2 cellular contexts compared by ENCODE assay signal in the genomic region with DNA sequence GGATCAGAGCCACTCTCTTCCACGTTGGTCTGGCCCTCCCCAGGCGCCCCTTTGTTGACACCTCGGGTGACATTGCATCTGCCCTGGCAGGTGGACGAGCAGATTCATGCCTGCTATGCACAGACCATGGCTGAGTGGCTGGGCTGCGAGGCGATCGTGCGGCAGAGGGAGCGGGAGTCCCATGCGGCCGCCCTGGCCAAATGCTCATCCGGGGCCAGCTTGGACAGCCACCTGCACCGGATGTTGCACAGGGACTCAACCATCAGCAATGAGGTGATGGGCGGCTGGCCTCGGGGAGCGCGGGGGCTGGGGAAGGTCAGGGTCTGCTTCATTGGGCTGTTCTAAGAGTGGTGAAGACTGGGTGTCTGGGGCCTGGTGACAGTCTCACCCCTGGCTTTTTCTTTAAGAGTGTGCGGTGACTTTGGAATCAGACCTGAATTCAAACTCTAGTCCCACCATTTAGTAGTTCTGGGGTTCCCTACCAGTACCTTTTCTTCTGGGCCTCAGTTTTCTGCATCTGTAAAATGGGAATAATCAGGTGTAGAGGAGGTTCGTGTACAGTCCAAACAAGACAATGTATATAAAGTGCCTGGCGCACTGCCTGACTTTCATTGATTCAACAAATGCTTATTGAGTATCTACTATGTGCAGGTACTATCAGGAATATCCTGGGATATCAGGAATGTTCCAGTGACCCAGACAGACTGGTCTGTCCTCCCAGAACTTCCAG.
A peak's percentile ranks its signal among the peaks of the same experiment; 100 is the strongest.
TF ChIP-seq lines count a peak whose summit lies in the region.

No MANE protein-coding gene starts in this region.

TF ChIP-seq in H1, 55 proteins besides CTCF, POLR2A, EP300 and RAD21:
- TF ChIP-seq, protein P1, sequence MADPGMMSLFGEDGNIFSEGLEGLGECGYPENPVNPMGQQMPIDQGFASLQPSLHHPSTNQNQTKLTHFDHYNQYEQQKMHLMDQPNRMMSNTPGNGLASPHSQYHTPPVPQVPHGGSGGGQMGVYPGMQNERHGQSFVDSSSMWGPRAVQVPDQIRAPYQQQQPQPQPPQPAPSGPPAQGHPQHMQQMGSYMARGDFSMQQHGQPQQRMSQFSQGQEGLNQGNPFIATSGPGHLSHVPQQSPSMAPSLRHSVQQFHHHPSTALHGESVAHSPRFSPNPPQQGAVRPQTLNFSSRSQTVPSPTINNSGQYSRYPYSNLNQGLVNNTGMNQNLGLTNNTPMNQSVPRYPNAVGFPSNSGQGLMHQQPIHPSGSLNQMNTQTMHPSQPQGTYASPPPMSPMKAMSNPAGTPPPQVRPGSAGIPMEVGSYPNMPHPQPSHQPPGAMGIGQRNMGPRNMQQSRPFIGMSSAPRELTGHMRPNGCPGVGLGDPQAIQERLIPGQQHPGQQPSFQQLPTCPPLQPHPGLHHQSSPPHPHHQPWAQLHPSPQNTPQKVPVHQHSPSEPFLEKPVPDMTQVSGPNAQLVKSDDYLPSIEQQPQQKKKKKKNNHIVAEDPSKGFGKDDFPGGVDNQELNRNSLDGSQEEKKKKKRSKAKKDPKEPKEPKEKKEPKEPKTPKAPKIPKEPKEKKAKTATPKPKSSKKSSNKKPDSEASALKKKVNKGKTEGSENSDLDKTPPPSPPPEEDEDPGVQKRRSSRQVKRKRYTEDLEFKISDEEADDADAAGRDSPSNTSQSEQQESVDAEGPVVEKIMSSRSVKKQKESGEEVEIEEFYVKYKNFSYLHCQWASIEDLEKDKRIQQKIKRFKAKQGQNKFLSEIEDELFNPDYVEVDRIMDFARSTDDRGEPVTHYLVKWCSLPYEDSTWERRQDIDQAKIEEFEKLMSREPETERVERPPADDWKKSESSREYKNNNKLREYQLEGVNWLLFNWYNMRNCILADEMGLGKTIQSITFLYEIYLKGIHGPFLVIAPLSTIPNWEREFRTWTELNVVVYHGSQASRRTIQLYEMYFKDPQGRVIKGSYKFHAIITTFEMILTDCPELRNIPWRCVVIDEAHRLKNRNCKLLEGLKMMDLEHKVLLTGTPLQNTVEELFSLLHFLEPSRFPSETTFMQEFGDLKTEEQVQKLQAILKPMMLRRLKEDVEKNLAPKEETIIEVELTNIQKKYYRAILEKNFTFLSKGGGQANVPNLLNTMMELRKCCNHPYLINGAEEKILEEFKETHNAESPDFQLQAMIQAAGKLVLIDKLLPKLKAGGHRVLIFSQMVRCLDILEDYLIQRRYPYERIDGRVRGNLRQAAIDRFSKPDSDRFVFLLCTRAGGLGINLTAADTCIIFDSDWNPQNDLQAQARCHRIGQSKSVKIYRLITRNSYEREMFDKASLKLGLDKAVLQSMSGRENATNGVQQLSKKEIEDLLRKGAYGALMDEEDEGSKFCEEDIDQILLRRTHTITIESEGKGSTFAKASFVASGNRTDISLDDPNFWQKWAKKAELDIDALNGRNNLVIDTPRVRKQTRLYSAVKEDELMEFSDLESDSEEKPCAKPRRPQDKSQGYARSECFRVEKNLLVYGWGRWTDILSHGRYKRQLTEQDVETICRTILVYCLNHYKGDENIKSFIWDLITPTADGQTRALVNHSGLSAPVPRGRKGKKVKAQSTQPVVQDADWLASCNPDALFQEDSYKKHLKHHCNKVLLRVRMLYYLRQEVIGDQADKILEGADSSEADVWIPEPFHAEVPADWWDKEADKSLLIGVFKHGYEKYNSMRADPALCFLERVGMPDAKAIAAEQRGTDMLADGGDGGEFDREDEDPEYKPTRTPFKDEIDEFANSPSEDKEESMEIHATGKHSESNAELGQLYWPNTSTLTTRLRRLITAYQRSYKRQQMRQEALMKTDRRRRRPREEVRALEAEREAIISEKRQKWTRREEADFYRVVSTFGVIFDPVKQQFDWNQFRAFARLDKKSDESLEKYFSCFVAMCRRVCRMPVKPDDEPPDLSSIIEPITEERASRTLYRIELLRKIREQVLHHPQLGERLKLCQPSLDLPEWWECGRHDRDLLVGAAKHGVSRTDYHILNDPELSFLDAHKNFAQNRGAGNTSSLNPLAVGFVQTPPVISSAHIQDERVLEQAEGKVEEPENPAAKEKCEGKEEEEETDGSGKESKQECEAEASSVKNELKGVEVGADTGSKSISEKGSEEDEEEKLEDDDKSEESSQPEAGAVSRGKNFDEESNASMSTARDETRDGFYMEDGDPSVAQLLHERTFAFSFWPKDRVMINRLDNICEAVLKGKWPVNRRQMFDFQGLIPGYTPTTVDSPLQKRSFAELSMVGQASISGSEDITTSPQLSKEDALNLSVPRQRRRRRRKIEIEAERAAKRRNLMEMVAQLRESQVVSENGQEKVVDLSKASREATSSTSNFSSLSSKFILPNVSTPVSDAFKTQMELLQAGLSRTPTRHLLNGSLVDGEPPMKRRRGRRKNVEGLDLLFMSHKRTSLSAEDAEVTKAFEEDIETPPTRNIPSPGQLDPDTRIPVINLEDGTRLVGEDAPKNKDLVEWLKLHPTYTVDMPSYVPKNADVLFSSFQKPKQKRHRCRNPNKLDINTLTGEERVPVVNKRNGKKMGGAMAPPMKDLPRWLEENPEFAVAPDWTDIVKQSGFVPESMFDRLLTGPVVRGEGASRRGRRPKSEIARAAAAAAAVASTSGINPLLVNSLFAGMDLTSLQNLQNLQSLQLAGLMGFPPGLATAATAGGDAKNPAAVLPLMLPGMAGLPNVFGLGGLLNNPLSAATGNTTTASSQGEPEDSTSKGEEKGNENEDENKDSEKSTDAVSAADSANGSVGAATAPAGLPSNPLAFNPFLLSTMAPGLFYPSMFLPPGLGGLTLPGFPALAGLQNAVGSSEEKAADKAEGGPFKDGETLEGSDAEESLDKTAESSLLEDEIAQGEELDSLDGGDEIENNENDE (IDR thresholded peaks at IDR 0.05; ENCODE audit: insufficient replicate concordance, low read length), result no peak
- TF ChIP-seq KDM1A (IDR thresholded peaks at IDR 0.05; ENCODE audit: borderline replicate concordance, low read length), result 0 out of 2 replicates have a peak, but pooled peaks have one; percentile 30
- TF ChIP-seq SIRT6 (IDR thresholded peaks at IDR 0.05; ENCODE audit: low read length), result no peak
- TF ChIP-seq RNF2 (IDR thresholded peaks at IDR 0.05; ENCODE audit: borderline replicate concordance, low read depth, low read length, missing control alignments, poor library complexity, severe bottlenecking), result no peak
- TF ChIP-seq ZNF274 (IDR thresholded peaks at IDR 0.05; ENCODE audit: borderline replicate concordance, extremely low read depth, low read length), result no peak

TF ChIP-seq in GM12891, 5 proteins besides CTCF, POLR2A, EP300 and RAD21:
- TF ChIP-seq POLR2AphosphoS5 (IDR thresholded peaks at IDR 0.05; ENCODE audit: low read depth, low read length) (no peak), PAX5 (IDR thresholded peaks at IDR 0.05; ENCODE audit: insufficient read depth, low read length, severe bottlenecking) (no peak), TAF1 (IDR thresholded peaks at IDR 0.05; ENCODE audit: low read depth, low read length) (no peak), POU2F2 (IDR thresholded peaks at IDR 0.05; ENCODE audit: low read depth, low read length) (no peak), SPI1 (IDR thresholded peaks at IDR 0.05; ENCODE audit: low read depth, low read length) (no peak)
